ENCODE assay signal across 1 cellular context in genomic region chr22:38505595-38506117, GRCh38.
TF ChIP-seq lines count a peak whose summit lies in the region.

No MANE protein-coding gene starts in this region.

TF ChIP-seq in K562, 482 proteins besides CTCF, POLR2A, EP300 and RAD21 (continued from another document and continues in another):
- TF ChIP-seq ZNF134 (CRISPR knock-in tag; conservative IDR thresholded peaks at IDR 0.05) (no peak), LCOR (CRISPR knock-in tag; IDR thresholded peaks at IDR 0.05) (no peak), IRF9 (tag; IDR thresholded peaks at IDR 0.05) (no peak), TEAD4 (IDR thresholded peaks at IDR 0.05; ENCODE audit: low read length) (no peak), TEAD4 (CRISPR knock-in tag; IDR thresholded peaks at IDR 0.05; ENCODE audit: borderline replicate concordance) (0 out of 2 replicates have a peak, but pooled peaks have one; percentile 2), PTTG1 (tag; IDR thresholded peaks at IDR 0.05; ENCODE audit: low read depth) (no peak), NR2F6 (CRISPR knock-in tag; IDR thresholded peaks at IDR 0.05) (no peak), ZBTB34 (CRISPR knock-in tag; IDR thresholded peaks at IDR 0.05) (no peak), PHF8 (IDR thresholded peaks at IDR 0.05; ENCODE audit: borderline replicate concordance, low read length) (peak; percentile 38; the same call in 1 of the 2 replicates), GABPB2 (CRISPR knock-in tag; conservative IDR thresholded peaks at IDR 0.05) (no peak), CBFA2T2 (conservative IDR thresholded peaks at IDR 0.05) (no peak), COPS2 (conservative IDR thresholded peaks at IDR 0.05) (no peak), NONO (IDR thresholded peaks at IDR 0.05; ENCODE audit: low read depth in 2 of 2, low read length in 1 of 2) (no peak; a peak in 1 of 4 replicates), NR4A1 (CRISPR knock-in tag; IDR thresholded peaks at IDR 0.05) (no peak), NR4A1 (tag; IDR thresholded peaks at IDR 0.05) (no peak), CHD1 (IDR thresholded peaks at IDR 0.05; ENCODE audit: low read length) (peak; percentile 9), ZNF316 (IDR thresholded peaks at IDR 0.05) (no peak), PHB (CRISPR knock-in tag; IDR thresholded peaks at IDR 0.05) (no peak; the same call in 1 of the 2 replicates), ZMIZ1 (IDR thresholded peaks at IDR 0.05; ENCODE audit: low read depth in 2 of 2, low read length in 2 of 2) (no peak), KAT8 (IDR thresholded peaks at IDR 0.05; ENCODE audit: low read depth) (no peak), ZNF696 (CRISPR knock-in tag; conservative IDR thresholded peaks at IDR 0.05) (no peak), SRSF7 (optimal IDR thresholded peaks at IDR 0.05; ENCODE audit: low read depth, low read length) (no peak), TRIM24 (IDR thresholded peaks at IDR 0.05) (peak in 1 of 2 experiments; percentile 15; a peak in 1 of 4 replicates), ZBTB43 (CRISPR knock-in tag; IDR thresholded peaks at IDR 0.05) (no peak), RNF2 (IDR thresholded peaks at IDR 0.05) (no peak), ZNF311 (CRISPR knock-in tag; IDR thresholded peaks at IDR 0.05) (no peak), HMBOX1 (IDR thresholded peaks at IDR 0.05) (no peak), PCBP1 (IDR thresholded peaks at IDR 0.05; ENCODE audit: low read depth, low read length, poor library complexity, severe bottlenecking) (peak; percentile 96), PATZ1 (CRISPR knock-in tag; IDR thresholded peaks at IDR 0.05; ENCODE audit: borderline replicate concordance) (no peak), ZNF512 (tag; IDR thresholded peaks at IDR 0.05) (no peak), FOXM1 (IDR thresholded peaks at IDR 0.05; ENCODE audit: low read depth) (no peak), FOXM1 (CRISPR knock-in tag; IDR thresholded peaks at IDR 0.05; ENCODE audit: low read depth) (no peak), GTF2B (IDR thresholded peaks at IDR 0.05; ENCODE audit: extremely low read depth, insufficient read length) (no peak), PTRF (tag; IDR thresholded peaks at IDR 0.05) (no peak), TARDBP (IDR thresholded peaks at IDR 0.05) (no peak), CHD2 (IDR thresholded peaks at IDR 0.05; ENCODE audit: low read depth, low read length) (peak; percentile 23; the same call in 1 of the 2 replicates), ZFP91 (CRISPR knock-in tag; IDR thresholded peaks at IDR 0.05) (no peak), POU5F1 (IDR thresholded peaks at IDR 0.05; ENCODE audit: borderline replicate concordance, low read depth, low read length, partially characterized antibody) (no peak), FOXA3 (CRISPR knock-in tag; conservative IDR thresholded peaks at IDR 0.05 in 1 of 2, IDR thresholded peaks at IDR 0.05 in 1 of 2) (no peak), PPARD (CRISPR knock-in tag; IDR thresholded peaks at IDR 0.05) (no peak), MXD1 (CRISPR knock-in tag; IDR thresholded peaks at IDR 0.05; ENCODE audit: borderline replicate concordance, poor library complexity, severe bottlenecking) (no peak), ATF7 (IDR thresholded peaks at IDR 0.05) (no peak), ZNF592 (IDR thresholded peaks at IDR 0.05) (no peak), SREBF2 (CRISPR knock-in tag; IDR thresholded peaks at IDR 0.05) (no peak), NCOA1 (IDR thresholded peaks at IDR 0.05; ENCODE audit: low read depth) (no peak)
